8 cellular contexts compared by ENCODE assay signal in genomic region chr2:54454922-54455583, GRCh38.
A peak's percentile ranks its signal among the peaks of the same experiment; 100 is the strongest.
DNase-seq lines count a peak whose midpoint lies in the region; ATAC-seq and TF ChIP-seq lines count a peak whose summit lies in the region.

No MANE protein-coding gene starts in this region.

- DNase-seq in COR-L47 (lab: John Stamatoyannopoulos, UW) (peak; percentile 14), ecto neural progenitor cell (ENCODE audit: low spot score) (peak; percentile 63), NCI-H226 (no peak), AG08395 (ENCODE audit: low spot score) (no peak)

- peak overlapping the region; percentile 76; the same call in 1 of the 2 replicates for H2AFZ ChIP-seq in OCI-LY3 (ENCODE audit: low read depth, low read length)

- ATAC-seq in GM21737 (IDR thresholded peaks at IDR 0.05; ENCODE audit: unreplicated experiment) (no peak), GM21529 (IDR thresholded peaks at IDR 0.05; ENCODE audit: unreplicated experiment) (no peak)

- no peaks in the 10 kb centered on the region for H4K20me1 ChIP-seq in OCI-LY3 (ENCODE audit: insufficient read depth, low read length)

- H3K4me3 ChIP-seq in OCI-LY3 (ENCODE audit: low read length) (peak overlapping the region; percentile 93), muscle layer of colon (ENCODE audit: low read depth in 1 of 2, low read length in 2 of 2) (peak overlapping the region; percentile 72 to 85)

- H3K36me3 ChIP-seq in OCI-LY3 (replicated peaks; ENCODE audit: low read depth, low read length) (no peaks in the 10 kb centered on the region), muscle layer of colon (ENCODE audit: insufficient read depth, low read length) (no peaks in the 10 kb centered on the region)

- H3K9ac ChIP-seq in OCI-LY3 (ENCODE audit: low read length), result peak overlapping the region; percentile 62; the same call in 1 of the 2 replicates
- H3K9ac ChIP-seq in muscle layer of colon (ENCODE audit: low read length), result peak overlapping the region; percentile 54

- H3K27ac ChIP-seq in OCI-LY3 (ENCODE audit: low read length), result no peak overlapping the region
- peak overlapping the region; percentile 84 for H3K27ac ChIP-seq in muscle layer of colon (ENCODE audit: low read depth, low read length)

- H3K4me1 ChIP-seq in OCI-LY3 (ENCODE audit: low read length), result peaks cover 19% of the 10 kb centered on the region
- H3K4me1 ChIP-seq in muscle layer of colon (ENCODE audit: insufficient read depth, low read length), result peaks cover 20% of the 10 kb centered on the region

- peaks cover 10% of the 10 kb centered on the region; the same call in 1 of the 2 replicates for H3K27me3 ChIP-seq in OCI-LY3 (ENCODE audit: low read depth, low read length)
- H3K27me3 ChIP-seq in muscle layer of colon (ENCODE audit: control insufficient read depth in 1 of 2, insufficient read depth in 2 of 2, low read length in 2 of 2), result no peaks in the 10 kb centered on the region

- H3K9me3 ChIP-seq in OCI-LY3 (ENCODE audit: insufficient read depth, low read length) (no peaks in the 10 kb centered on the region), muscle layer of colon (ENCODE audit: low read length) (no peaks in the 10 kb centered on the region)

- H3K4me2 ChIP-seq in OCI-LY3 (ENCODE audit: low read length), result peak overlapping the region; percentile 92

- no peak for TF ChIP-seq CTCF in OCI-LY3 (IDR thresholded peaks at IDR 0.05; ENCODE audit: low read depth, low read length)

- H3K79me2 ChIP-seq in OCI-LY3 (ENCODE audit: low read length), result 0 out of 2 replicates have a peak, but pooled peaks cover 4% of the 10 kb centered on the region

Comparison
In these comparisons a context has a peak if more than half of its experiments do, and no peak if none do; other contexts are left out.
1. DNase-seq: peak in COR-L47 (single experiment) and ecto neural progenitor cell (single experiment); none in NCI-H226 (single experiment) and AG08395 (single experiment).